In genomic region chr13:50415428-50415827, GRCh38 we compare ENCODE assay signal across 22 cellular contexts.
"Had no signal": no experiment of that assay in that cellular context is flagged by ENCODE, and none has a peak within 500 bp of the region (broad histone marks: within the 10 kb centered on the region; RNA-seq: fewer than 3 reads in every experiment).

No MANE protein-coding gene starts in this region.

- H3K9me3 ChIP-seq: gastrocnemius medialis, right atrium auricular region, stomach, thyroid gland, vagina had no signal

- H3K4me3 Mint-ChIP-seq: effector memory CD8-positive, alpha-beta T cell; memory B cell; natural killer cell; stimulated activated effector memory CD8-positive, alpha-beta T cell treated with anti-CD3 and anti-CD28 coated beads, Interleukin-12 subunit alpha, Interleukin-12 subunit beta, amount 100 ng/mL, for 72 hours had no signal

- H3K36me3 ChIP-seq: gastrocnemius medialis, right atrium auricular region, stomach, thyroid gland, vagina had no signal

- H3K9me3 Mint-ChIP-seq: natural killer cell had no signal

- H3K36me3 Mint-ChIP-seq: natural killer cell; stimulated activated effector memory CD8-positive, alpha-beta T cell treated with anti-CD3 and anti-CD28 coated beads, Interleukin-12 subunit alpha, Interleukin-12 subunit beta, amount 100 ng/mL, for 72 hours had no signal

- H2AFZ ChIP-seq: parathyroid adenoma had no signal

- H3K4me2 ChIP-seq: smooth muscle cell had no signal

- H3K27ac ChIP-seq: gastrocnemius medialis, parathyroid adenoma, right atrium auricular region, stomach, thyroid gland, vagina had no signal

- H3K27ac Mint-ChIP-seq: memory B cell; natural killer cell; stimulated activated effector memory CD8-positive, alpha-beta T cell treated with anti-CD3 and anti-CD28 coated beads, Interleukin-12 subunit alpha, Interleukin-12 subunit beta, amount 100 ng/mL, for 72 hours had no signal

- H3K4me3 ChIP-seq: gastrocnemius medialis, lung, right atrium auricular region, smooth muscle cell, stomach, thyroid gland, vagina had no signal

- H3K27me3 Mint-ChIP-seq: progenitor cell of endocrine pancreas had no signal

- H3K79me2 ChIP-seq: parathyroid adenoma had no signal

- DNase-seq: cortex of kidney; effector memory CD8-positive, alpha-beta T cell; foreskin fibroblast; gastrocnemius medialis; head of caudate nucleus; kidney; natural killer cell; stimulated activated CD4-positive, alpha-beta T cell treated with anti-CD3 and anti-CD28 coated beads, Interleukin-12 subunit alpha, Interleukin-12 subunit beta, amount 100 ng/mL, for 4 hours; stimulated activated CD4-positive, alpha-beta T cell treated with anti-CD3 and anti-CD28 coated beads, Interleukin-1b, Interleukin-23, amount 100 ng/mL, for 48 hours; stimulated activated CD4-positive, alpha-beta T cell treated with anti-CD3 and anti-CD28 coated beads, Interleukin-4, amount 100 ng/mL, for 24 hours; stimulated activated naive CD4-positive, alpha-beta T cell treated with Interleukin-2 at 50 U/mL for 16 hours; stomach; thyroid gland; trophoblast cell had no signal

- H3K27me3 ChIP-seq: gastrocnemius medialis, right atrium auricular region, stomach, thyroid gland, vagina had no signal

- H3K4me1 Mint-ChIP-seq: memory B cell, natural killer cell had no signal

- H3K4me1 ChIP-seq: parathyroid adenoma had no signal
